18 cellular contexts compared by ENCODE assay signal in the genomic region with DNA sequence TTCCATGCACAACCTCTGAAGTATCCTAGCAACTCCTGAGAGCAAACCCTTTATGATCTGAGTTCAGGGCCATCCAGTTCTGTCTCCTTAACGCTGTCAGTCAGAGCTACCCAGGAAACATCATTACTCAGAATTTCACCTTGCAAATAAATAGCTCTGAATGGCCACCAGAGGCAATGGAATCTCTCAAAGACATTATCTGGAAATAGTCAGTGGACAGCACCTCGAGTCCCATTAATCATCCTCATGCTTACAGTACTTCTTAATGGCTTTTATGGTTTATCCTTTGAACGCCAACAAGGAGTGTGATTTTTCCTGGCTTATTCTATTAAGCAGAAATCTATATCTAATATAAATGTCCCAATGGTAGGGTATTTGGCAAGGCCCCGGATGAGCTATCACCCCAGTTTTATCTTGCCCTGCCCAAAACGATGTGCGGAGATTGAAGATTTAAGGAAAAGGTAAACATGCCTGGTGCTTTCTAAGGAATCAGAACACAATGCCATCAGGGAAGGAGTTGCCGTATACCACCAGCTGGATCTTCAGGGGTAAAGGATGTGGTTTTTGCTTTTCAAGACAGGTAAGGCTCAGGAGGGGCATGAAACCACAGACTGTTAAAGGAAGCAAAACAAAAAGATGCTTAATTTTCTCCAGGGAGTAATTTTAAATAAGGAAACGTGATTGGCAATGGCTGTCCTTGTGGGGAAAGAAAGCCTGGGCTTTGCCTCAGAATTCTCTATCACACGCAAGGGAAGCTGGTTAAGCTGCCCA.
DNase-seq lines count a peak whose midpoint lies in the region; ATAC-seq and TF ChIP-seq lines count a peak whose summit lies in the region.
"Had no signal": no experiment of that assay in that cellular context is flagged by ENCODE, and none has a peak within 500 bp of the region (broad histone marks: within the 10 kb centered on the region; RNA-seq: fewer than 3 reads in every experiment).

No MANE protein-coding gene starts in this region.

- TF ChIP-seq CTCF in DND-41 (IDR thresholded peaks at IDR 0.05; ENCODE audit: borderline replicate concordance, extremely low read depth, low read length, poor library complexity, severe bottlenecking) (no peak), endodermal cell (conservative IDR thresholded peaks at IDR 0.05) (peak; percentile 7)

- H3K27ac ChIP-seq in DND-41 (ENCODE audit: low read length), result no peak overlapping the region
- H3K27ac ChIP-seq in endodermal cell (ENCODE audit: low read depth, low read length), result no peak overlapping the region
- H3K27ac ChIP-seq: A549, SK-N-MC had no signal

- no peaks in the 10 kb centered on the region; the same call in 1 of the 2 replicates for H4K20me1 ChIP-seq in DND-41 (ENCODE audit: insufficient read depth, low read length)

- no peaks in the 10 kb centered on the region for H3K36me3 Mint-ChIP-seq in endodermal cell (ENCODE audit: low read depth)
- H3K36me3 Mint-ChIP-seq: CD14-positive monocyte; CD8-positive, alpha-beta memory T cell had no signal

- no peak overlapping the region for H3K27ac Mint-ChIP-seq in endodermal cell
- H3K27ac Mint-ChIP-seq: CD14-positive monocyte; CD8-positive, alpha-beta memory T cell; T-helper 1 cell treated with Interleukin-12 subunit alpha and Interleukin-12 subunit beta and Interleukin-4 antibody, amounts not matched to agents 30 μg/mL and 1 μg/mL, for 36 hours had no signal

- H3K79me2 ChIP-seq in DND-41 (ENCODE audit: insufficient read depth, low read length), result no peaks in the 10 kb centered on the region

- no peak overlapping the region for H3K4me3 Mint-ChIP-seq in endodermal cell
- H3K4me3 Mint-ChIP-seq: CD14-positive monocyte; CD8-positive, alpha-beta memory T cell; T-helper 1 cell treated with Interleukin-12 subunit alpha and Interleukin-12 subunit beta and Interleukin-4 antibody, amounts not matched to agents 30 μg/mL and 1 μg/mL, for 36 hours had no signal

- 89 to 96% methylated on average over 4 to 9 of the region's 9 CpGs for WGBS in endodermal cell (ENCODE audit: insufficient coverage in 1 of 2, insufficient read length in 1 of 2), 2 experiments

- H3K9ac ChIP-seq in DND-41 (ENCODE audit: low read depth, low read length), result no peak overlapping the region
- no peak overlapping the region for H3K9ac ChIP-seq in endodermal cell (ENCODE audit: extremely low read depth, low read length, poor library complexity, severe bottlenecking)

- no peak overlapping the region for H2AFZ ChIP-seq in DND-41 (ENCODE audit: low read depth, low read length)

- DNase-seq in DND-41 (peak; percentile 20), endodermal cell (no peak), activated gamma-delta T cell treated with Interleukin-2 at 50 U/mL for 16 hours (no peak), LoVo (ENCODE audit: low spot score) (no peak), NCI-H345 (lab: John Stamatoyannopoulos, UW) (no peak)
- DNase-seq in Jurkat, Clone E6-1 (ENCODE audit: low read depth, low spot score), result peak; percentile 8
- DNase-seq: Calu3; CD8-positive, alpha-beta memory T cell; KG1; NCI-H1048; NCI-H1694; NCI-H526 treated with DMSO at 0.1 percent for 48 hours; SIG-M5 had no signal

- H3K4me1 Mint-ChIP-seq in endodermal cell, result peaks cover 9% of the 10 kb centered on the region
- H3K4me1 Mint-ChIP-seq: CD14-positive monocyte; CD8-positive, alpha-beta memory T cell had no signal

- H3K4me2 ChIP-seq in DND-41 (ENCODE audit: insufficient read depth, low read length), result no peak overlapping the region
- H3K4me2 ChIP-seq: A549 had no signal

- H3K27me3 ChIP-seq in DND-41 (ENCODE audit: insufficient read depth, low read length, poor library complexity) (peaks cover 2% of the 10 kb centered on the region), endodermal cell (ENCODE audit: control insufficient read depth, insufficient read depth, low read length, poor library complexity, severe bottlenecking) (no peaks in the 10 kb centered on the region)

- H3K9me3 Mint-ChIP-seq in endodermal cell, result no peaks in the 10 kb centered on the region
- H3K9me3 Mint-ChIP-seq: T-helper 1 cell treated with Interleukin-12 subunit alpha and Interleukin-12 subunit beta and Interleukin-4 antibody, amounts not matched to agents 30 μg/mL and 1 μg/mL, for 36 hours had no signal

- peaks cover 8% of the 10 kb centered on the region for H3K4me1 ChIP-seq in DND-41 (ENCODE audit: insufficient read depth, low read length)
- H3K4me1 ChIP-seq in endodermal cell (ENCODE audit: control insufficient read depth, insufficient read depth, low read length), result no peaks in the 10 kb centered on the region
- H3K4me1 ChIP-seq: A549 had no signal

- no peaks in the 10 kb centered on the region for H3K36me3 ChIP-seq in DND-41 (ENCODE audit: insufficient read depth, low read length)
- H3K36me3 ChIP-seq in endodermal cell (ENCODE audit: control insufficient read depth, insufficient read depth, low read length), result no peaks in the 10 kb centered on the region

- H3K4me3 ChIP-seq in DND-41 (ENCODE audit: low read depth in 1 of 2, low read length in 2 of 2) (no peak overlapping the region), endodermal cell (ENCODE audit: low read length) (no peak overlapping the region)
- no peak overlapping the region for H3K4me3 ChIP-seq in Jurkat, Clone E6-1 (ENCODE audit: low read length)
- H3K4me3 ChIP-seq: A549, SK-N-MC had no signal

- peak; percentile 91 for ATAC-seq in DND-41 (ENCODE audit: insufficient read depth, low read depth)
- no peak for ATAC-seq in HG02840 (IDR thresholded peaks at IDR 0.05; ENCODE audit: low FRiP score, unreplicated experiment)
- ATAC-seq: A549 had no signal

- no peaks in the 10 kb centered on the region for H3K27me3 Mint-ChIP-seq in endodermal cell (ENCODE audit: insufficient read depth)

- no peaks in the 10 kb centered on the region for H3K9me3 ChIP-seq in DND-41 (ENCODE audit: insufficient read depth, low read length, severe bottlenecking)
- H3K9me3 ChIP-seq in endodermal cell (ENCODE audit: control insufficient read depth, low read length), result no peaks in the 10 kb centered on the region
- H3K9me3 ChIP-seq: A549 had no signal

Comparison
In these comparisons a context has a peak if more than half of its experiments do, and no peak if none do; other contexts are left out.
1. DNase-seq: peak in DND-41 (single experiment) and Jurkat, Clone E6-1 (single experiment); none in endodermal cell (single experiment), activated gamma-delta T cell treated with Interleukin-2 at 50 U/mL for 16 hours (single experiment), LoVo (single experiment) and NCI-H345 (single experiment).